Comparison of ENCODE assay signal across 24 cellular contexts in the genomic region with DNA sequence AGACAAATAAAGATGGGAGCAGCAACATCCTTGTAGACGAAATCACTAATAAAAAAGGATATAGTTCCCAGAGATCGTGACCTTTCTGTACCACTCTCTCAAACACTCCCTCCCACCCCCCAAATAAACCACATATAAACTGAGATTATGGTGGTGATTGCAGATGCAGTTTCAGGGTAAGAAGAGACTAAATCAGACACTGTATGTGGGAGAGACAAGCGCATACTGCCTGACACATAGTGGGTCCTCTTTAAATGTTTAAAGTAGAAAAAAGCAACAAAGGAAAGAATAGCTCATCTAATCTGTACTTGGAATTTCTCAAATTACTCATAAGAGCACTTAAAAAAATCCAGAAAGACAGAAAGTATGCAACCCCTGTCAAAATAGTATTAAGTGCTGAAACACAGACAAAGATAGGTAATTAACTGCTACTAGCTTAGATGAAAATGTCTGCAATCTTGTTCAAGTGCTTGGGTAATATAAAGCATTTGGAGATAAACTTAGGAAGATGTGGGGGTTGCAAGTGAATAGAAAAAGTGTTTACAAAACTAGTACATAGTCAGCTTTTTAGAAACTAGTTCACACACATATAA.
DNase-seq lines count a peak whose midpoint lies in the region; ATAC-seq, FAIRE-seq and TF ChIP-seq lines count a peak whose summit lies in the region.
"Had no signal": no experiment of that assay in that cellular context is flagged by ENCODE, and none has a peak within 500 bp of the region (broad histone marks: within the 10 kb centered on the region; RNA-seq: fewer than 3 reads in every experiment).

No MANE protein-coding gene starts in this region.

- peak overlapping the region; percentile 52 for H3K4me2 ChIP-seq in OCI-LY3 (ENCODE audit: low read length)
- H3K4me2 ChIP-seq in astrocyte (ENCODE audit: low read length) = no peak overlapping the region
- H3K4me2 ChIP-seq: BLaER1 treated with 17β-estradiol and CSF1 and Interleukin-3, amounts not matched to agents 10 nM and 100 nM had no signal

- TF ChIP-seq CTCF in OCI-LY3 (IDR thresholded peaks at IDR 0.05; ENCODE audit: low read depth, low read length) (no peak), astrocyte (IDR thresholded peaks at IDR 0.05; ENCODE audit: insufficient read depth, low read depth, low read length) (no peak)

- H3K27ac Mint-ChIP-seq in astrocyte (ENCODE audit: unreplicated experiment) = no peak overlapping the region
- H3K27ac Mint-ChIP-seq in stimulated activated naive B cell treated with anti-CD40 and anti-IgM and Interleukin-4, amounts not matched to agents 10 μg/mL and 1 μg/mL and 100 μg/mL, for 72 hours = peak overlapping the region; percentile 96

- H3K4me1 ChIP-seq in OCI-LY3 (ENCODE audit: low read length) (peaks cover 37% of the 10 kb centered on the region), astrocyte (ENCODE audit: insufficient read depth, low read length) (no peaks in the 10 kb centered on the region)

- peak; percentile 76 to 79 for ATAC-seq in activated T-cell treated with anti-CD3 and anti-CD28 coated beads, Interleukin-2, amount 50 U/mL, for 4 hours
- peak; percentile 41 to 54 for ATAC-seq in stimulated activated naive B cell treated with anti-CD40 and anti-IgM and Interleukin-4, amounts not matched to agents 10 μg/mL and 1 μg/mL and 100 μg/mL, for 72 hours (replicated peaks)
- no peak for ATAC-seq in HG03175 (IDR thresholded peaks at IDR 0.05; ENCODE audit: unreplicated experiment)
- no peak for ATAC-seq in HG03469 (IDR thresholded peaks at IDR 0.05; ENCODE audit: unreplicated experiment)
- no peak for ATAC-seq in HG02981 (IDR thresholded peaks at IDR 0.05; ENCODE audit: unreplicated experiment)
- ATAC-seq: T-cell had no signal

- H3K27ac ChIP-seq in OCI-LY3 (ENCODE audit: low read length) (no peak overlapping the region), astrocyte (ENCODE audit: low read depth, low read length) (no peak overlapping the region)
- H3K27ac ChIP-seq: brain microvascular endothelial cell, epithelial cell of prostate had no signal

- H3K9me3 ChIP-seq in OCI-LY3 (ENCODE audit: insufficient read depth, low read length) (no peaks in the 10 kb centered on the region), astrocyte (ENCODE audit: insufficient read depth, low read depth, low read length) (no peaks in the 10 kb centered on the region)
- H3K9me3 ChIP-seq: BLaER1 treated with 17β-estradiol and CSF1 and Interleukin-3, amounts not matched to agents 10 nM and 100 nM had no signal

- no peaks in the 10 kb centered on the region for H3K79me2 ChIP-seq in OCI-LY3 (ENCODE audit: low read length)
- no peaks in the 10 kb centered on the region for H3K79me2 ChIP-seq in astrocyte (ENCODE audit: insufficient read depth, low read length)

- H2AFZ ChIP-seq in OCI-LY3 (ENCODE audit: low read depth, low read length) = no peak overlapping the region
- H2AFZ ChIP-seq in astrocyte (ENCODE audit: low read depth, low read length) = no peak overlapping the region

- FAIRE-seq in astrocyte (lab: Jason Lieb, UNC) = no peak
- FAIRE-seq: RCC 7860, urothelium cell line had no signal

- H3K4me3 ChIP-seq in OCI-LY3 (ENCODE audit: low read length) (no peak overlapping the region), astrocyte (ENCODE audit: insufficient read depth, low read depth, low read length) (no peak overlapping the region)
- H3K4me3 ChIP-seq: BLaER1 treated with 17β-estradiol and CSF1 and Interleukin-3, amounts not matched to agents 10 nM and 100 nM had no signal

- no peaks in the 10 kb centered on the region for H3K27me3 Mint-ChIP-seq in activated T-cell treated with anti-CD3 and anti-CD28 coated beads, Interleukin-2, amount 50 U/mL, for 4 hours (ENCODE audit: low read depth)
- no peaks in the 10 kb centered on the region for H3K27me3 Mint-ChIP-seq in astrocyte (ENCODE audit: low read depth, unreplicated experiment)
- no peaks in the 10 kb centered on the region for H3K27me3 Mint-ChIP-seq in stimulated activated naive B cell treated with anti-CD40 and anti-IgM and Interleukin-4, amounts not matched to agents 10 μg/mL and 1 μg/mL and 100 μg/mL, for 72 hours
- H3K27me3 Mint-ChIP-seq: T-cell had no signal

- H3K27me3 ChIP-seq in OCI-LY3 (ENCODE audit: low read depth, low read length) (peaks cover 83% of the 10 kb centered on the region), astrocyte (ENCODE audit: insufficient read depth, low read length) (no peaks in the 10 kb centered on the region)
- H3K27me3 ChIP-seq: BLaER1 treated with 17β-estradiol and CSF1 and Interleukin-3, amounts not matched to agents 10 nM and 100 nM; brain microvascular endothelial cell had no signal

- H3K36me3 ChIP-seq in OCI-LY3 (replicated peaks; ENCODE audit: low read depth, low read length) = no peaks in the 10 kb centered on the region
- H3K36me3 ChIP-seq in astrocyte (ENCODE audit: insufficient read depth, low read length) = no peaks in the 10 kb centered on the region
- H3K36me3 ChIP-seq: brain microvascular endothelial cell had no signal

- H3K4me1 Mint-ChIP-seq in activated T-cell treated with anti-CD3 and anti-CD28 coated beads, Interleukin-2, amount 50 U/mL, for 4 hours (ENCODE audit: low read depth) = peaks cover 66% of the 10 kb centered on the region
- H3K4me1 Mint-ChIP-seq in astrocyte (ENCODE audit: low read depth, unreplicated experiment) = peaks cover 7% of the 10 kb centered on the region
- H3K4me1 Mint-ChIP-seq in stimulated activated naive B cell treated with anti-CD40 and anti-IgM and Interleukin-4, amounts not matched to agents 10 μg/mL and 1 μg/mL and 100 μg/mL, for 72 hours = peaks cover 52 to 83% of the 10 kb centered on the region in 2 donors

- H4K20me1 ChIP-seq in OCI-LY3 (ENCODE audit: insufficient read depth, low read length) (no peaks in the 10 kb centered on the region; the same call in none of the 2 replicates), astrocyte (ENCODE audit: insufficient read depth, low read length) (no peaks in the 10 kb centered on the region)

- H3K36me3 Mint-ChIP-seq in activated T-cell treated with anti-CD3 and anti-CD28 coated beads, Interleukin-2, amount 50 U/mL, for 4 hours (ENCODE audit: insufficient read depth) = peaks cover 22% of the 10 kb centered on the region
- H3K36me3 Mint-ChIP-seq in astrocyte (ENCODE audit: low read depth, unreplicated experiment) = no peaks in the 10 kb centered on the region
- peaks cover 12 to 26% of the 10 kb centered on the region in 2 donors for H3K36me3 Mint-ChIP-seq in stimulated activated naive B cell treated with anti-CD40 and anti-IgM and Interleukin-4, amounts not matched to agents 10 μg/mL and 1 μg/mL and 100 μg/mL, for 72 hours

- DNase-seq in activated T-cell treated with anti-CD3 and anti-CD28 coated beads, Interleukin-2, amount 50 U/mL, for 4 hours = no peak
- no peak for DNase-seq in activated T-cell treated with anti-CD3 and anti-CD28 coated beads, Interleukin-2, amount 50 U/mL, for 1 hour
- peak; percentile 43 for DNase-seq in astrocyte (ENCODE audit: low read depth)
- DNase-seq in stimulated activated naive B cell treated with anti-CD40 and anti-IgM and Interleukin-4, amounts not matched to agents 10 μg/mL and 1 μg/mL and 100 μg/mL, for 72 hours = no peak
- DNase-seq: activated CD8-positive, alpha-beta memory T cell treated with anti-CD3 and anti-CD28 coated beads, Interleukin-2, amount 50 U/mL, for 4 hours; brain microvascular endothelial cell; DND-41; effector CD4-positive, alpha-beta T cell; GOT3; MV-4-11; NCI-H146; NCI-H2171; NCI-H524 treated with DMSO at 0.1 percent for 48 hours; NK-92 treated with Interleukin-12 subunit alpha and Interleukin-12 subunit beta, amount 100 ng/mL, for 24 hours; nucleus accumbens; T-cell had no signal

- no peaks in the 10 kb centered on the region for H3K9me3 Mint-ChIP-seq in activated T-cell treated with anti-CD3 and anti-CD28 coated beads, Interleukin-2, amount 50 U/mL, for 4 hours
- no peaks in the 10 kb centered on the region for H3K9me3 Mint-ChIP-seq in astrocyte (ENCODE audit: unreplicated experiment)
- H3K9me3 Mint-ChIP-seq in stimulated activated naive B cell treated with anti-CD40 and anti-IgM and Interleukin-4, amounts not matched to agents 10 μg/mL and 1 μg/mL and 100 μg/mL, for 72 hours = no peaks in the 10 kb centered on the region
- H3K9me3 Mint-ChIP-seq: T-cell had no signal

- H3K4me3 Mint-ChIP-seq in activated T-cell treated with anti-CD3 and anti-CD28 coated beads, Interleukin-2, amount 50 U/mL, for 4 hours = peak overlapping the region; percentile 37
- no peak overlapping the region for H3K4me3 Mint-ChIP-seq in astrocyte (ENCODE audit: unreplicated experiment)
- peak overlapping the region; percentile 65 to 66 for H3K4me3 Mint-ChIP-seq in stimulated activated naive B cell treated with anti-CD40 and anti-IgM and Interleukin-4, amounts not matched to agents 10 μg/mL and 1 μg/mL and 100 μg/mL, for 72 hours
- H3K4me3 Mint-ChIP-seq: T-cell had no signal

- H3K9ac ChIP-seq in OCI-LY3 (ENCODE audit: low read length) (no peak overlapping the region), astrocyte (ENCODE audit: low read length) (no peak overlapping the region)
- H3K9ac ChIP-seq: BLaER1 treated with 17β-estradiol and CSF1 and Interleukin-3, amounts not matched to agents 10 nM and 100 nM had no signal

Comparison
In these comparisons a context has a peak if more than half of its experiments do, and no peak if none do; other contexts are left out.
1. ATAC-seq: peak in activated T-cell treated with anti-CD3 and anti-CD28 coated beads, Interleukin-2, amount 50 U/mL, for 4 hours (2 of 2) and stimulated activated naive B cell treated with anti-CD40 and anti-IgM and Interleukin-4, amounts not matched to agents 10 μg/mL and 1 μg/mL and 100 μg/mL, for 72 hours (2 of 2); none in HG03175 (single experiment), HG03469 (single experiment) and HG02981 (single experiment).